Comparison of ENCODE assay signal across 20 cellular contexts in genomic region chr4:126081336-126081735, GRCh38.
"Had no signal": no experiment of that assay in that cellular context is flagged by ENCODE, and none has a peak within 500 bp of the region (broad histone marks: within the 10 kb centered on the region; RNA-seq: fewer than 3 reads in every experiment).

No MANE protein-coding gene starts in this region.

- H3K27ac Mint-ChIP-seq: activated naive CD4-positive, alpha-beta T cell treated with anti-CD3 and anti-CD28 coated beads, Interleukin-2, amount 50 U/mL, for 24 hours; T-helper 17 cell had no signal

- H3K36me3 ChIP-seq: adrenal gland, esophagus muscularis mucosa, tibial nerve, WERI-Rb-1 had no signal

- H3K36me3 Mint-ChIP-seq: activated naive CD4-positive, alpha-beta T cell treated with anti-CD3 and anti-CD28 coated beads, Interleukin-2, amount 50 U/mL, for 24 hours had no signal

- H3K9me3 ChIP-seq: adrenal gland, esophagus muscularis mucosa, tibial nerve had no signal

- DNase-seq: activated CD4-positive, alpha-beta T cell treated with anti-CD3 and anti-CD28 coated beads, Interleukin-2, amount 50 U/mL, for 4 hours; activated gamma-delta T cell; adrenal gland; cerebellar nuclear complex; dermis blood vessel endothelial cell; effector memory CD4-positive, alpha-beta T cell; kidney; mammary epithelial cell; occipital lobe; retina; stimulated activated CD4-positive, alpha-beta T cell treated with anti-CD3 and anti-CD28 coated beads, Interleukin-12 subunit alpha, Interleukin-12 subunit beta, amount 100 ng/mL, for 4 hours; stimulated activated CD4-positive, alpha-beta T cell treated with anti-CD3 and anti-CD28 coated beads, Interleukin-1b, Interleukin-23, amount 100 ng/mL, for 48 hours; stimulated activated CD8-positive, alpha-beta memory T cell treated with anti-CD3 and anti-CD28 coated beads, Interleukin-4, amount 100 ng/mL, for 48 hours; stimulated activated naive CD8-positive, alpha-beta T cell treated with anti-CD3 and anti-CD28 coated beads, Interleukin-15, Interleukin-2, amounts not matched to agents 100 U/mL and 50 U/mL, for 24 hours; substantia nigra; T-helper 17 cell; WERI-Rb-1 had no signal

- H3K4me1 Mint-ChIP-seq: activated naive CD4-positive, alpha-beta T cell treated with anti-CD3 and anti-CD28 coated beads, Interleukin-2, amount 50 U/mL, for 24 hours; T-helper 17 cell had no signal

- H3K4me3 Mint-ChIP-seq: activated naive CD4-positive, alpha-beta T cell treated with anti-CD3 and anti-CD28 coated beads, Interleukin-2, amount 50 U/mL, for 24 hours; T-helper 17 cell had no signal

- H3K27me3 Mint-ChIP-seq: activated naive CD4-positive, alpha-beta T cell treated with anti-CD3 and anti-CD28 coated beads, Interleukin-2, amount 50 U/mL, for 24 hours; T-helper 17 cell had no signal

- H3K4me3 ChIP-seq: adrenal gland, esophagus muscularis mucosa, tibial nerve had no signal

- H3K27me3 ChIP-seq: adrenal gland, esophagus muscularis mucosa, tibial nerve had no signal

- H3K4me1 ChIP-seq: adrenal gland, esophagus muscularis mucosa, tibial nerve had no signal
